Comparison of ENCODE assay signal across 1 cellular context in genomic region chr5:174692381-174692780, GRCh38.
TF ChIP-seq lines count a peak whose summit lies in the region.

No MANE protein-coding gene starts in this region.

TF ChIP-seq in HepG2, 621 proteins besides CTCF, POLR2A, EP300 and RAD21:
- TF ChIP-seq RNF2 (conservative IDR thresholded peaks at IDR 0.05; ENCODE audit: low read depth) (no peak), ZNF296 (CRISPR knock-in tag; conservative IDR thresholded peaks at IDR 0.05) (no peak), ZSCAN9 (CRISPR knock-in tag; IDR thresholded peaks at IDR 0.05; ENCODE audit: borderline replicate concordance) (no peak), SP140L (CRISPR knock-in tag; IDR thresholded peaks at IDR 0.05; ENCODE audit: borderline replicate concordance) (no peak), MLX (CRISPR knock-in tag; IDR thresholded peaks at IDR 0.05) (no peak), ZNF407 (CRISPR knock-in tag; IDR thresholded peaks at IDR 0.05; ENCODE audit: not compliant biosample characterization) (no peak), SALL2 (CRISPR knock-in tag; IDR thresholded peaks at IDR 0.05) (no peak), NFATC3 (CRISPR knock-in tag; IDR thresholded peaks at IDR 0.05) (no peak), ZNF616 (CRISPR knock-in tag; IDR thresholded peaks at IDR 0.05; ENCODE audit: low read depth) (no peak)
